12 cellular contexts compared by ENCODE assay signal in the genomic region with DNA sequence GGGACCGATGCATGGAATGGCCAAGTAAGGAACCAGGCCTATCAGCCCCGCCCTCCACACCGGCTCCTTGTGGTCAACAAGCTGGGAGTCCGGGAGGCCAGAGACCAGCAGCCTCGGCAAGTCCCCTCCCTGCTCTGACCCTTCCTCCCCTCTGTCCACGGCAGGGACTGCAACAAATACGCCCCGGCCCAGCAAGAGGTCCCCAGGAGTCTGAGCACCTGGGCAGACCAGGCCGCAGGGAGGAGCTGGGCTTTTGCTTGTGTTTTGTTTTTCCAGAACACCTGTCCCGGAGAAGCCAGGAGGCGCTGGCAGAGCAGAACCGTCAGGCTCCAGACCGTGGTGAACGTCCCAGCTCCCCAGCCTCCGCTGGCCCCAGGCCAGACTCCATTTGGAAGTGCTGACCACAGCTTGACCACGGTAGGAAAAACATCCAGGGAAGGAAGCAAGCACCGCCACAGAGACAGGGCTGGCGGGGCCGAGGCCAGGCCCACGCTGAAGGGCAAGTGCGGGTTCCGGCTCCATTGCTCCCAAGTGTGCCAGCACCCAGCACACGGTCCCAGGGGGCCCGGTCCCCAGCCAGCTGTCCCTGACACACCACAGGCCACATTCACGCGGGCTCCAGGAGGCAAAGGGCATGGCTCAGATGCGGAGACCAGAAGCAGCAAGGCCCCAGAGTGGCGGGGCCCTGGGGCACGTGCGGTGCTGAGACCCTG. TPM values are rescaled to one million over a fixed set of nuclear protein-coding genes. Genes with fewer than 3 reads are reported as not detected.
DNase-seq lines count a peak whose midpoint lies in the region; ATAC-seq and TF ChIP-seq lines count a peak whose summit lies in the region.
"Had no signal": no experiment of that assay in that cellular context is flagged by ENCODE, and none has a peak within 500 bp of the region (broad histone marks: within the 10 kb centered on the region; RNA-seq: fewer than 3 reads in every experiment).

No MANE protein-coding gene starts in this region.

- H3K4me3 ChIP-seq in adrenal gland = no peak overlapping the region

- no peaks in the 10 kb centered on the region for H3K27me3 ChIP-seq in adrenal gland
- H3K27me3 ChIP-seq: neutrophil had no signal

- intact Hi-C loops in adrenal gland (cut with DNase I) (no loop called here), left cardiac atrium (cut with DNase I) (no loop called here), posterior vena cava (cut with DNase I) (loop anchor here in 1 of 2 donors (5.0 kb wide), 1 partner anchor 703 kb away; no protein-coding TSS in a partner anchor)

- TF ChIP-seq CTCF in adrenal gland (IDR thresholded peaks at IDR 0.05) = peak in 1 of 6 experiments; percentile 14

- H3K36me3 ChIP-seq in adrenal gland (replicated peaks in 1 of 2) = no peaks in the 10 kb centered on the region
- H3K36me3 ChIP-seq: neutrophil had no signal

- H3K4me1 ChIP-seq in adrenal gland (replicated peaks in 1 of 2) = peaks cover 0 to 17% of the 10 kb centered on the region in 2 donors

- DNase-seq in EL (peak; percentile 14), adrenal gland (peak in 6 of 7 donors; percentile 51 to 81 (median 62)), left cardiac atrium (peak; percentile 81), posterior vena cava (ENCODE audit: low spot score) (peak; percentile 90), SIG-M5 treated with dmso at 0.1 percent for 504 hours (lab: John Stamatoyannopoulos, UW; ENCODE audit: unreplicated experiment) (no peak), NCI-H446 (lab: John Stamatoyannopoulos, UW) (no peak), T1000 (lab: John Stamatoyannopoulos, UW) (no peak)
- DNase-seq: activated T-cell treated with anti-CD3 and anti-CD28 coated beads, Interleukin-2, amount 50 U/mL, for 4 hours had no signal

- H3K27ac ChIP-seq in adrenal gland = peak overlapping the region in 2 of 5 donors; percentile 45 to 63
- H3K27ac ChIP-seq: epithelial cell of prostate, neutrophil had no signal

- TF ChIP-seq POLR2A in adrenal gland (IDR thresholded peaks at IDR 0.05) = no peak

- WGBS in adrenal gland, 4 donors = 52 to 70% (median 63%) methylated on average over 7 to 30 of the region's 30 CpGs

- ATAC-seq in left cardiac atrium = peak; percentile 70 to 75
- ATAC-seq in HG03460 (IDR thresholded peaks at IDR 0.05; ENCODE audit: unreplicated experiment) = no peak
- ATAC-seq: activated T-cell treated with anti-CD3 and anti-CD28 coated beads, Interleukin-2, amount 50 U/mL, for 4 hours had no signal

- no peaks in the 10 kb centered on the region for H3K9me3 ChIP-seq in adrenal gland (replicated peaks in 1 of 3)
- H3K9me3 ChIP-seq: Caco-2, neutrophil had no signal

RNA-seq across cellular contexts. Expression of gene VAV2, which starts 56.6 kb away (rescaled TPM):
- total RNA-seq in adrenal gland = 10 to 100 TPM; 21.5 to 96.2 (median 33.5) TPM
- polyA plus RNA-seq in adrenal gland = 10 to 100 TPM; 19.7 to 46.7 (median 35.3) TPM
- 1 to 10 TPM; 8.3 to 9.6 TPM for total RNA-seq in left cardiac atrium
- 10 to 100 TPM; 12.9 to 17.9 TPM for total RNA-seq in posterior vena cava

Comparison
In these comparisons a context has a peak if more than half of its experiments do, and no peak if none do; other contexts are left out.
1. DNase-seq: peak in EL (single experiment), adrenal gland (6 of 7), left cardiac atrium (single experiment) and posterior vena cava (single experiment); none in SIG-M5 treated with dmso at 0.1 percent for 504 hours (single experiment), NCI-H446 (0 of 2) and T1000 (single experiment).